8 cellular contexts compared by ENCODE assay signal in genomic region chr19:36417752-36418286, GRCh38. TPM values are rescaled to one million over a fixed set of nuclear protein-coding genes. Genes with fewer than 3 reads are reported as not detected.
DNase-seq lines count a peak whose midpoint lies in the region.

No MANE protein-coding gene starts in this region.

- DNase-seq in T-helper 2 cell treated with Interferon-gamma antibody and Interleukin-4, amounts not matched to agents 5 μg/mL and 100 μg/mL, for 36 hours (ENCODE audit: low spot score) = no peak
- DNase-seq in T-helper 2 cell (no peak), immature natural killer cell (no peak), superior temporal gyrus (ENCODE audit: extremely low spot score) (peak; percentile 40), COR-L47 (lab: John Stamatoyannopoulos, UW) (no peak)
- DNase-seq in activated naive CD4-positive, alpha-beta T cell treated with anti-CD3 and anti-CD28 coated beads, Interleukin-2, amount 10 ng/mL, durations not matched to agents 7 days and 5 days = peak; percentile 20
- no peak for DNase-seq in effector CD8-positive, alpha-beta T cell (lab: John Stamatoyannopoulos, UW)
- DNase-seq in stimulated activated CD4-positive, alpha-beta T cell treated with anti-CD3 and anti-CD28 coated beads, Interleukin-12 subunit alpha, Interleukin-12 subunit beta, amount 100 ng/mL, for 4 hours = no peak

- H3K27ac Mint-ChIP-seq in T-helper 2 cell treated with Interferon-gamma antibody and Interleukin-4, amounts not matched to agents 5 μg/mL and 100 μg/mL, for 36 hours = peak overlapping the region; percentile 94
- peak overlapping the region; percentile 93 for H3K27ac Mint-ChIP-seq in activated naive CD4-positive, alpha-beta T cell treated with anti-CD3 and anti-CD28 coated beads, Interleukin-2, amount 10 ng/mL, durations not matched to agents 7 days and 5 days
- peak overlapping the region; percentile 84 to 97 (median 94) for H3K27ac Mint-ChIP-seq in immature natural killer cell

- H3K4me3 Mint-ChIP-seq in T-helper 2 cell treated with Interferon-gamma antibody and Interleukin-4, amounts not matched to agents 5 μg/mL and 100 μg/mL, for 36 hours = peak overlapping the region; percentile 93
- H3K4me3 Mint-ChIP-seq in activated naive CD4-positive, alpha-beta T cell treated with anti-CD3 and anti-CD28 coated beads, Interleukin-2, amount 10 ng/mL, durations not matched to agents 7 days and 5 days = peak overlapping the region; percentile 86
- H3K4me3 Mint-ChIP-seq in immature natural killer cell = peak overlapping the region; percentile 89 to 96 (median 94)

- CTCF ChIA-PET in activated naive CD4-positive, alpha-beta T cell treated with anti-CD3 and anti-CD28 coated beads, Interleukin-2, amount 10 ng/mL, durations not matched to agents 7 days and 5 days (lab: Charles Lee) = no interaction called here

- H3K27me3 Mint-ChIP-seq in T-helper 2 cell treated with Interferon-gamma antibody and Interleukin-4, amounts not matched to agents 5 μg/mL and 100 μg/mL, for 36 hours (ENCODE audit: low read depth) = peaks cover 14% of the 10 kb centered on the region
- H3K27me3 Mint-ChIP-seq in activated naive CD4-positive, alpha-beta T cell treated with anti-CD3 and anti-CD28 coated beads, Interleukin-2, amount 10 ng/mL, durations not matched to agents 7 days and 5 days = peaks cover 20% of the 10 kb centered on the region
- peaks cover 10 to 14% (median 12%) of the 10 kb centered on the region in 3 donors for H3K27me3 Mint-ChIP-seq in immature natural killer cell (ENCODE audit: low read depth in 3 of 3)

- H3K36me3 Mint-ChIP-seq in T-helper 2 cell treated with Interferon-gamma antibody and Interleukin-4, amounts not matched to agents 5 μg/mL and 100 μg/mL, for 36 hours (ENCODE audit: low read depth) = peaks cover 38% of the 10 kb centered on the region
- peaks cover 39% of the 10 kb centered on the region for H3K36me3 Mint-ChIP-seq in activated naive CD4-positive, alpha-beta T cell treated with anti-CD3 and anti-CD28 coated beads, Interleukin-2, amount 10 ng/mL, durations not matched to agents 7 days and 5 days
- peaks cover 2 to 8% (median 4%) of the 10 kb centered on the region in 3 donors for H3K36me3 Mint-ChIP-seq in immature natural killer cell

- peaks cover 14% of the 10 kb centered on the region for H3K4me1 Mint-ChIP-seq in T-helper 2 cell treated with Interferon-gamma antibody and Interleukin-4, amounts not matched to agents 5 μg/mL and 100 μg/mL, for 36 hours (ENCODE audit: low read depth)
- H3K4me1 Mint-ChIP-seq in activated naive CD4-positive, alpha-beta T cell treated with anti-CD3 and anti-CD28 coated beads, Interleukin-2, amount 10 ng/mL, durations not matched to agents 7 days and 5 days = peaks cover 25% of the 10 kb centered on the region
- peaks cover 29 to 42% of the 10 kb centered on the region in 2 donors for H3K4me1 Mint-ChIP-seq in immature natural killer cell

- H3K9me3 Mint-ChIP-seq in T-helper 2 cell treated with Interferon-gamma antibody and Interleukin-4, amounts not matched to agents 5 μg/mL and 100 μg/mL, for 36 hours = peaks cover 51% of the 10 kb centered on the region
- H3K9me3 Mint-ChIP-seq in activated naive CD4-positive, alpha-beta T cell treated with anti-CD3 and anti-CD28 coated beads, Interleukin-2, amount 10 ng/mL, durations not matched to agents 7 days and 5 days = peaks cover 41% of the 10 kb centered on the region
- H3K9me3 Mint-ChIP-seq in immature natural killer cell = peaks cover 0 to 7% (median 0%) of the 10 kb centered on the region in 6 donors

RNA-seq across cellular contexts. Expression of gene ZFP82, which starts 0.6 kb away (rescaled TPM):
- polyA plus RNA-seq in immature natural killer cell = 1 to 10 TPM; 4.5 to 9.4 (median 6.1) TPM

RNA-seq across cellular contexts. Expression of gene ZFP14, which starts 38.8 kb away (rescaled TPM):
- 1 to 10 TPM in 2 of 3 donors, under 1 TPM in 1; 0.46 to 6.4 (median 2.7) TPM for polyA plus RNA-seq in immature natural killer cell

Comparison
In these comparisons a context has a peak if more than half of its experiments do, and no peak if none do; other contexts are left out.
1. DNase-seq: peak in activated naive CD4-positive, alpha-beta T cell treated with anti-CD3 and anti-CD28 coated beads, Interleukin-2, amount 10 ng/mL, durations not matched to agents 7 days and 5 days (single experiment) and superior temporal gyrus (single experiment); none in T-helper 2 cell treated with Interferon-gamma antibody and Interleukin-4, amounts not matched to agents 5 μg/mL and 100 μg/mL, for 36 hours (single experiment), T-helper 2 cell (0 of 5), immature natural killer cell (0 of 3), effector CD8-positive, alpha-beta T cell (single experiment), stimulated activated CD4-positive, alpha-beta T cell treated with anti-CD3 and anti-CD28 coated beads, Interleukin-12 subunit alpha, Interleukin-12 subunit beta, amount 100 ng/mL, for 4 hours (single experiment) and COR-L47 (single experiment).
2. Peak in every context shown above with its lines, with median percentiles within 50 percentile points of each other: H3K27ac Mint-ChIP-seq and H3K4me3 Mint-ChIP-seq.